ENCODE assay signal across 8 cellular contexts in the genomic region with DNA sequence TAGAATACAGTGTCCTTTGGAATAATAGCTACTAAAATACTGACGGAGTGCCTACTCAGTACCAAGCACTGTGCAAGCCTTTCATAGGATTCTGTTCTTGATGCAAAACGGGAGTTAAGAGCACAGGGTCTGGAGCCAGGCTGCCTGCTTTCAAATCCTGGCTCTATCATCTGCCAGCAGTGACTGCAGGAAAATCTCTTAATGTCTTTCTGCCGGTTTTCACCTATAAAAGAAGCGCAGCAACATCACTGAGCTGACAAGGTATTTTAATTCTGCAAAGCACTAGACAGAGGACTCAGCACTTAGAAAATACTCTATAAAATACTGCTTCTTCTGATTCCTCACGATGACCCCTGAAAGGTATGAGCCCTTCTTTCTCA. TPM values are rescaled to one million over a fixed set of nuclear protein-coding genes. Genes with fewer than 3 reads are reported as not detected.
DNase-seq lines count a peak whose midpoint lies in the region; ATAC-seq and TF ChIP-seq lines count a peak whose summit lies in the region.

No MANE protein-coding gene starts in this region.

- peak overlapping the region; percentile 91 for H3K4me3 Mint-ChIP-seq in activated naive CD4-positive, alpha-beta T cell treated with anti-CD3 and anti-CD28 coated beads, Interleukin-2, amount 10 ng/mL, durations not matched to agents 7 days and 5 days
- H3K4me3 Mint-ChIP-seq in activated CD4-positive, alpha-beta memory T cell treated with anti-CD3 and anti-CD28 coated beads for 36 hours: peak overlapping the region; percentile 92

- peaks cover 8% of the 10 kb centered on the region for H3K27me3 Mint-ChIP-seq in activated naive CD4-positive, alpha-beta T cell treated with anti-CD3 and anti-CD28 coated beads, Interleukin-2, amount 10 ng/mL, durations not matched to agents 7 days and 5 days
- no peaks in the 10 kb centered on the region for H3K27me3 Mint-ChIP-seq in activated CD4-positive, alpha-beta memory T cell treated with anti-CD3 and anti-CD28 coated beads for 36 hours

- H3K27me3 ChIP-seq in tibial nerve: no peaks in the 10 kb centered on the region

- H3K4me1 Mint-ChIP-seq in activated naive CD4-positive, alpha-beta T cell treated with anti-CD3 and anti-CD28 coated beads, Interleukin-2, amount 10 ng/mL, durations not matched to agents 7 days and 5 days: peaks cover 53% of the 10 kb centered on the region
- peaks cover 48% of the 10 kb centered on the region for H3K4me1 Mint-ChIP-seq in activated CD4-positive, alpha-beta memory T cell treated with anti-CD3 and anti-CD28 coated beads for 36 hours (ENCODE audit: low read depth)

- H3K4me3 ChIP-seq in tibial nerve: peak overlapping the region; percentile 51 to 87 (median 74)

- no peaks in the 10 kb centered on the region for H3K9me3 ChIP-seq in tibial nerve

- WGBS in tibial nerve, 2 donors: 7 to 12% methylated on average over 5 of the region's 5 CpGs

- H3K9me3 Mint-ChIP-seq in activated naive CD4-positive, alpha-beta T cell treated with anti-CD3 and anti-CD28 coated beads, Interleukin-2, amount 10 ng/mL, durations not matched to agents 7 days and 5 days: no peaks in the 10 kb centered on the region
- H3K9me3 Mint-ChIP-seq in activated CD4-positive, alpha-beta memory T cell treated with anti-CD3 and anti-CD28 coated beads for 36 hours: no peaks in the 10 kb centered on the region

- ATAC-seq in GM18909 (IDR thresholded peaks at IDR 0.05; ENCODE audit: poor library complexity, unreplicated experiment): no peak
- no peak for ATAC-seq in HG03159 (IDR thresholded peaks at IDR 0.05; ENCODE audit: unreplicated experiment)

- TF ChIP-seq CTCF in tibial nerve (IDR thresholded peaks at IDR 0.05): no peak

- intact Hi-C loops in activated CD4-positive, alpha-beta memory T cell treated with anti-CD3 and anti-CD28 coated beads for 36 hours (cut with micrococcal nuclease): loop anchor here (1.0 to 5.0 kb wide), 8 partner anchors 82 to 377 kb away; no protein-coding TSS in a partner anchor

- no peak for TF ChIP-seq EP300 in tibial nerve (IDR thresholded peaks at IDR 0.05)

- H3K27ac Mint-ChIP-seq in activated naive CD4-positive, alpha-beta T cell treated with anti-CD3 and anti-CD28 coated beads, Interleukin-2, amount 10 ng/mL, durations not matched to agents 7 days and 5 days: peak overlapping the region; percentile 92
- H3K27ac Mint-ChIP-seq in activated CD4-positive, alpha-beta memory T cell treated with anti-CD3 and anti-CD28 coated beads for 36 hours: peak overlapping the region; percentile 91

- no peak for TF ChIP-seq POLR2A in tibial nerve (IDR thresholded peaks at IDR 0.05)

- peaks cover 29% of the 10 kb centered on the region for H3K36me3 Mint-ChIP-seq in activated naive CD4-positive, alpha-beta T cell treated with anti-CD3 and anti-CD28 coated beads, Interleukin-2, amount 10 ng/mL, durations not matched to agents 7 days and 5 days
- peaks cover 33% of the 10 kb centered on the region for H3K36me3 Mint-ChIP-seq in activated CD4-positive, alpha-beta memory T cell treated with anti-CD3 and anti-CD28 coated beads for 36 hours

- H3K4me1 ChIP-seq in tibial nerve: peaks cover 0 to 17% (median 11%) of the 10 kb centered on the region in 4 donors

- peaks cover 0 to 22% (median 0%) of the 10 kb centered on the region in 3 donors for H3K36me3 ChIP-seq in tibial nerve

- H3K27ac ChIP-seq in tibial nerve: peak overlapping the region; percentile 38 to 84 (median 62)

- CTCF ChIA-PET in activated naive CD4-positive, alpha-beta T cell treated with anti-CD3 and anti-CD28 coated beads, Interleukin-2, amount 10 ng/mL, durations not matched to agents 7 days and 5 days (lab: Charles Lee): interaction anchor here (0.9 to 1.6 kb wide), 3 partner anchors 23 to 357 kb away, joined by 3 to 6 read pairs (median 5); no protein-coding TSS in a partner anchor
- CTCF ChIA-PET in activated CD4-positive, alpha-beta memory T cell treated with anti-CD3 and anti-CD28 coated beads for 36 hours (lab: Charles Lee): interaction anchor here (0.9 to 2.1 kb wide), 5 partner anchors 32 to 712 kb away, joined by 3 to 16 read pairs (median 4); no protein-coding TSS in a partner anchor

- no peak for DNase-seq in activated naive CD4-positive, alpha-beta T cell treated with anti-CD3 and anti-CD28 coated beads, Interleukin-2, amount 10 ng/mL, durations not matched to agents 7 days and 5 days
- DNase-seq in activated naive CD4-positive, alpha-beta T cell treated with anti-CD3 and anti-CD28 coated beads, Interleukin-2, amount 50 U/mL, for 16 hours: no peak
- DNase-seq in activated CD4-positive, alpha-beta memory T cell treated with anti-CD3 and anti-CD28 coated beads for 36 hours: no peak
- peak; percentile 9 for DNase-seq in iris pigment epithelial cell (ENCODE audit: low read depth)
- no peak for DNase-seq in tibial nerve (ENCODE audit: low spot score in 2 of 2)
- DNase-seq in NOMO-1 treated with dmso at 0.1 percent for 144 hours (lab: John Stamatoyannopoulos, UW; ENCODE audit: unreplicated experiment): no peak

- POLR2A ChIA-PET in activated CD4-positive, alpha-beta memory T cell treated with anti-CD3 and anti-CD28 coated beads for 36 hours (lab: Charles Lee): interaction anchor here (0.7 to 0.9 kb wide), 3 partner anchors 82 to 307 kb away, joined by 3 read pairs; no protein-coding TSS in a partner anchor

RNA-seq across cellular contexts. Expression of gene FIGNL1, which starts 0.7 kb away (rescaled TPM):
- total RNA-seq in activated CD4-positive, alpha-beta memory T cell treated with anti-CD3 and anti-CD28 coated beads for 36 hours: 10 to 100 TPM; 46.2 to 49.0 TPM
- total RNA-seq in tibial nerve: 1 to 10 TPM; 4.6 to 9.6 (median 6.6) TPM

Comparison
In these comparisons a context has a peak if more than half of its experiments do, and no peak if none do; other contexts are left out.
1. RNA of gene FIGNL1, which starts 0.7 kb away (total RNA-seq): 46.2 to 49.0 TPM in activated CD4-positive, alpha-beta memory T cell treated with anti-CD3 and anti-CD28 coated beads for 36 hours; 4.6 to 9.6 TPM in tibial nerve; every median in the first group is over 4 times any median in the second.